ENCODE assay signal across 19 cellular contexts in the genomic region with DNA sequence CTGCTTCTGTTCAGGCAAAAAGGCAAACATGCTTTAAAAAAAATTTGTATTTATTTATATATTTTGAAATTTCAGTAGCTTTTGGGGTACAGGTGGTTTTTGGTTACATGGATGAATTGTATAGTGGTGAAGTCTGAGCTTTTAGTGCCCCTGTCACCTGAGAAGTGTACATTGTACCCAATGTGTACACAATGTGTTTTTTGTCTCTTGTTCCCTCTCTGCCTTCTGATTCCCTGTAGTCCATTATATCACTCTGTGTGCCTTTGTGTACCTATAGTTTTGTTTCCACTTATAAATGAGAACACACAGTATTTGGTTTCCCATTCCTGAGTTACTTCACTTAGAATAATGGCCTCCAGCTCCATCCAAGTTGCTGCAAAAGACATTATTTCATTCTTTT.
DNase-seq lines count a peak whose midpoint lies in the region; ATAC-seq lines count a peak whose summit lies in the region.
"Had no signal": no experiment of that assay in that cellular context is flagged by ENCODE, and none has a peak within 500 bp of the region (broad histone marks: within the 10 kb centered on the region; RNA-seq: fewer than 3 reads in every experiment).

No MANE protein-coding gene starts in this region.

- ATAC-seq in left colon = peak; percentile 46
- ATAC-seq: GM12878, PC-3 had no signal

- peak; percentile 15 for DNase-seq in NCI-H2029 (lab: John Stamatoyannopoulos, UW)
- no peak for DNase-seq in NCI-H2029 treated with DMSO at 0.1 percent for 48 hours (lab: John Stamatoyannopoulos, UW)
- DNase-seq in NCI-H146 (lab: John Stamatoyannopoulos, UW) = peak; percentile 65
- peak; percentile 10 for DNase-seq in NCI-H345 (lab: John Stamatoyannopoulos, UW)
- DNase-seq in left colon = no peak
- no peak for DNase-seq in iPS-NIHi7 (ENCODE audit: extremely low spot score)
- no peak for DNase-seq in 8988T
- no peak for DNase-seq in islet precursor cell
- DNase-seq: CD8-positive, alpha-beta memory T cell; DND-41; GM23248; KBM-7; MM.1S; NCI-H1048; NCI-H1694 treated with DMSO at 0.1 percent for 48 hours; NCI-H510A; PC-3; Right ventricle myocardium superior had no signal

- intact Hi-C loops in left colon (cut with DNase I, micrococcal nuclease) = no loop called here

Comparison
In these comparisons a context has a peak if more than half of its experiments do, and no peak if none do; other contexts are left out.
1. DNase-seq: peak in NCI-H2029 (single experiment), NCI-H146 (single experiment) and NCI-H345 (single experiment); none in NCI-H2029 treated with DMSO at 0.1 percent for 48 hours (single experiment), left colon (0 of 2), iPS-NIHi7 (single experiment), 8988T (single experiment) and islet precursor cell (single experiment).